Comparison of ENCODE assay signal across 12 cellular contexts in the genomic region with DNA sequence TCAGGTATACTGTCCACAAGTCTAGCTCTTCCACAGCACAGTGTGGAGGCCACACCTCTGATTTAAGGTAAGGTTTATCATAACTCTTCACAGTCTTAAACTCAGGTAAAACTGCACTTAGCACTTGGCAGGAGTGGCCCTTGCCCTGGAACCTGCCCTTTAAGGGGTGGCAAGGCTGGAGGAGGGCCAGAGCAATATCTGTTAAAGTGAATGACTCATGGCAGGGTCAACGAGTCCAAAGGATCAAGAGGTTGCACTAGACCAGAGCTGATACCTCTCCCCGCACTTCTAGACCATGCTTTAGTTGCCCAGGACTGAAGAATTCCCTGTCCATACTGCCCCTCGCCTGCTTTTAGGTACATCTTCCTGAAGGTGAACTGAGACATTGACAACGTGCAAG. TPM values are rescaled to one million over a fixed set of nuclear protein-coding genes. Genes with fewer than 3 reads are reported as not detected.
"Had no signal": no experiment of that assay in that cellular context is flagged by ENCODE, and none has a peak within 500 bp of the region (broad histone marks: within the 10 kb centered on the region; RNA-seq: fewer than 3 reads in every experiment).

No MANE protein-coding gene starts in this region.

- FAIRE-seq: H1, H54 had no signal

- DNase-seq: GM23248, GOT3, H7, H9, HCEC 1CT, HFFc6 had no signal

- H3K4me3 ChIP-seq: GM23248, GM23338, HAP-1 had no signal

- ATAC-seq: GM23338, HCT116 had no signal

- H3K4me1 ChIP-seq: HAP-1 had no signal

- H3K27ac ChIP-seq: GM23248 had no signal

- H3K36me3 ChIP-seq: HAP-1 had no signal

- H3K9me3 ChIP-seq: HAP-1 had no signal

- H3K4me2 ChIP-seq: GM23338 had no signal

- H3K4me1 Mint-ChIP-seq: GM23338, H9 had no signal

- H3K9me3 Mint-ChIP-seq: GM23338 had no signal

- H2AFZ ChIP-seq: GM23248, GM23338 had no signal

- H3K4me3 Mint-ChIP-seq: GM23338, H9, HFFc6 had no signal

- H3K27ac Mint-ChIP-seq: GM23338, H9, HFFc6 had no signal

- H3K9ac ChIP-seq: GM23248 had no signal

RNA-seq across cellular contexts. Expression of gene GPR50, which starts 14.7 kb away (rescaled TPM):
- total RNA-seq: GM23248, H4, HFFc6 had no signal
- polyA plus RNA-seq: GM23248 had no signal
